29 cellular contexts compared by ENCODE assay signal in genomic region chr2:138217975-138218773, GRCh38.
"Had no signal": no experiment of that assay in that cellular context is flagged by ENCODE, and none has a peak within 500 bp of the region (broad histone marks: within the 10 kb centered on the region; RNA-seq: fewer than 3 reads in every experiment).

No MANE protein-coding gene starts in this region.

- FAIRE-seq: bronchial epithelial cell had no signal

- H3K9me3 ChIP-seq: ascending aorta, body of pancreas, SJSA1 had no signal

- H3K4me1 Mint-ChIP-seq: activated naive CD4-positive, alpha-beta T cell treated with anti-CD3 and anti-CD28 coated beads, Interleukin-2, amount 50 U/mL, for 24 hours; central memory CD8-positive, alpha-beta T cell had no signal

- H3K4me3 ChIP-seq: ascending aorta, body of pancreas, SJSA1 had no signal

- H3K4me3 Mint-ChIP-seq: activated CD8-positive, alpha-beta T cell treated with anti-CD3 and anti-CD28 coated beads, Interleukin-2, amount 10 ng/mL, durations not matched to agents 7 days and 5 days; activated naive CD4-positive, alpha-beta T cell treated with anti-CD3 and anti-CD28 coated beads, Interleukin-2, amount 50 U/mL, for 24 hours; activated T-helper 1 cell treated with anti-CD3 and anti-CD28 coated beads, Interleukin-12 subunit alpha, Interleukin-12 subunit beta, Interleukin-2, Interleukin-4 antibody, amounts not matched to agents 30 ng/mL and 10 ng/mL and 1 ng/mL, durations not matched to agents 14 hours and 24 hours and 36 hours; central memory CD8-positive, alpha-beta T cell; T-helper 1 cell treated with Interleukin-12 subunit alpha and Interleukin-12 subunit beta and Interleukin-4 antibody, amounts not matched to agents 30 μg/mL and 1 μg/mL, for 36 hours had no signal

- H3K36me3 ChIP-seq: ascending aorta, SJSA1 had no signal

- H3K9me3 Mint-ChIP-seq: activated T-helper 1 cell treated with anti-CD3 and anti-CD28 coated beads, Interleukin-12 subunit alpha, Interleukin-12 subunit beta, Interleukin-2, Interleukin-4 antibody, amounts not matched to agents 30 ng/mL and 10 ng/mL and 1 ng/mL, durations not matched to agents 14 hours and 24 hours and 36 hours; T-helper 1 cell treated with Interleukin-12 subunit alpha and Interleukin-12 subunit beta and Interleukin-4 antibody, amounts not matched to agents 30 μg/mL and 1 μg/mL, for 36 hours had no signal

- H3K27ac ChIP-seq: ascending aorta, body of pancreas, SJSA1 had no signal

- DNase-seq: activated CD4-positive, alpha-beta T cell treated with anti-CD3 and anti-CD28 coated beads for 48 hours; activated CD4-positive, alpha-beta T cell treated with anti-CD3 and anti-CD28 coated beads, Interleukin-2, amount 50 U/mL, for 4 hours; activated CD4-positive, CD25-positive, alpha-beta regulatory T cell treated with anti-CD3 and anti-CD28 coated beads, Interleukin-2, amount 50 U/mL, for 72 hours; activated CD8-positive, alpha-beta memory T cell treated with anti-CD3 and anti-CD28 coated beads, Interleukin-2, amount 50 U/mL, for 48 hours; activated CD8-positive, alpha-beta T cell treated with anti-CD3 and anti-CD28 coated beads, Interleukin-2, amount 10 ng/mL, durations not matched to agents 7 days and 5 days; activated effector memory CD4-positive, alpha-beta T cell treated with Interleukin-2 at 50 U/mL for 16 hours; activated naive CD4-positive, alpha-beta T cell; activated T-cell treated with anti-CD3 and anti-CD28 coated beads, Interleukin-2, amount 50 U/mL, for 1 hour; amniotic stem cell; body of pancreas; Kasumi-1; KBM-7; NCI-H1105 treated with DMSO at 0.1 percent for 48 hours; NCI-H146; NCI-H187 treated with DMSO at 0.1 percent for 48 hours; NCI-H2081 treated with DMSO at 0.1 percent for 48 hours; NCI-H2171 treated with DMSO at 0.1 percent for 48 hours; NCI-H226; NCI-H510A; NCI-H82; SW 1271 had no signal

- ATAC-seq: activated CD8-positive, alpha-beta T cell treated with anti-CD3 and anti-CD28 coated beads, Interleukin-2, amount 10 ng/mL, durations not matched to agents 7 days and 5 days; body of pancreas; SK-N-SH treated with all-trans-retinoic acid at 6 μM for 48 hours had no signal

- H3K27ac Mint-ChIP-seq: activated CD8-positive, alpha-beta T cell treated with anti-CD3 and anti-CD28 coated beads, Interleukin-2, amount 10 ng/mL, durations not matched to agents 7 days and 5 days; activated naive CD4-positive, alpha-beta T cell treated with anti-CD3 and anti-CD28 coated beads, Interleukin-2, amount 50 U/mL, for 24 hours; activated T-helper 1 cell treated with anti-CD3 and anti-CD28 coated beads, Interleukin-12 subunit alpha, Interleukin-12 subunit beta, Interleukin-2, Interleukin-4 antibody, amounts not matched to agents 30 ng/mL and 10 ng/mL and 1 ng/mL, durations not matched to agents 14 hours and 24 hours and 36 hours; T-helper 1 cell treated with Interleukin-12 subunit alpha and Interleukin-12 subunit beta and Interleukin-4 antibody, amounts not matched to agents 30 μg/mL and 1 μg/mL, for 36 hours had no signal

- H3K4me1 ChIP-seq: body of pancreas, SJSA1 had no signal

- H3K36me3 Mint-ChIP-seq: activated naive CD4-positive, alpha-beta T cell treated with anti-CD3 and anti-CD28 coated beads, Interleukin-2, amount 50 U/mL, for 24 hours had no signal

- H3K27me3 ChIP-seq: ascending aorta, body of pancreas, SJSA1 had no signal

- H3K27me3 Mint-ChIP-seq: activated naive CD4-positive, alpha-beta T cell treated with anti-CD3 and anti-CD28 coated beads, Interleukin-2, amount 50 U/mL, for 24 hours; central memory CD8-positive, alpha-beta T cell had no signal
